10 cellular contexts compared by ENCODE assay signal in genomic region chr14:78157855-78158436, GRCh38. TPM values are rescaled to one million over a fixed set of nuclear protein-coding genes. Genes with fewer than 3 reads are reported as not detected.
DNase-seq lines count a peak whose midpoint lies in the region; ATAC-seq, FAIRE-seq and TF ChIP-seq lines count a peak whose summit lies in the region.
"Had no signal": no experiment of that assay in that cellular context is flagged by ENCODE, and none has a peak within 500 bp of the region (broad histone marks: within the 10 kb centered on the region; RNA-seq: fewer than 3 reads in every experiment).

No MANE protein-coding gene starts in this region.

- TF ChIP-seq CTCF in heart right ventricle (IDR thresholded peaks at IDR 0.05) (no peak), right atrium auricular region (IDR thresholded peaks at IDR 0.05) (no peak), RWPE2 (IDR thresholded peaks at IDR 0.05; ENCODE audit: poor library complexity, severe bottlenecking) (no peak), fibroblast of the aortic adventitia (IDR thresholded peaks at IDR 0.05; ENCODE audit: insufficient read depth, low read length) (no peak), testis (IDR thresholded peaks at IDR 0.05) (no peak)

- no peak for TF ChIP-seq POLR2A in testis (IDR thresholded peaks at IDR 0.05)
- no peak for TF ChIP-seq POLR2A in GM12891 (IDR thresholded peaks at IDR 0.05; ENCODE audit: low read depth, low read length)

- FAIRE-seq in GM12891 (lab: Jason Lieb, UNC) = no peak

- H3K4me3 ChIP-seq in heart right ventricle (no peak overlapping the region), right atrium auricular region (no peak overlapping the region), RWPE2 (ENCODE audit: severe bottlenecking) (no peak overlapping the region), fibroblast of the aortic adventitia (ENCODE audit: low read depth, low read length) (no peak overlapping the region), testis (no peak overlapping the region)
- H3K4me3 ChIP-seq: BLaER1 had no signal

- ATAC-seq in heart right ventricle = no peak
- peak; percentile 42; the same call in 1 of the 3 replicates for ATAC-seq in RWPE2 (ENCODE audit: low read depth)
- ATAC-seq in GM18867 (IDR thresholded peaks at IDR 0.05; ENCODE audit: unreplicated experiment) = no peak

- H3K9me3 ChIP-seq in heart right ventricle = no peaks in the 10 kb centered on the region
- H3K9me3 ChIP-seq in right atrium auricular region = no peaks in the 10 kb centered on the region
- no peaks in the 10 kb centered on the region for H3K9me3 ChIP-seq in RWPE2 (ENCODE audit: severe bottlenecking)
- no peaks in the 10 kb centered on the region for H3K9me3 ChIP-seq in testis
- H3K9me3 ChIP-seq: BLaER1 had no signal

- DNase-seq in heart right ventricle (peak; percentile 15 to 17), right atrium auricular region (ENCODE audit: low spot score) (no peak), RWPE2 (ENCODE audit: low spot score) (no peak), fibroblast of the aortic adventitia (ENCODE audit: low read depth) (peak; percentile 6), testis (peak; percentile 60), GM12891 (ENCODE audit: insufficient read length, low spot score) (no peak), NCI-H2107 (lab: John Stamatoyannopoulos, UW) (no peak)
- DNase-seq: activated CD4-positive, CD25-positive, alpha-beta regulatory T cell treated with anti-CD3 and anti-CD28 coated beads, Interleukin-2, amount 50 U/mL, for 72 hours had no signal

- no peaks in the 10 kb centered on the region for H3K36me3 ChIP-seq in heart right ventricle
- H3K36me3 ChIP-seq in right atrium auricular region = no peaks in the 10 kb centered on the region
- no peaks in the 10 kb centered on the region for H3K36me3 ChIP-seq in RWPE2 (ENCODE audit: low read depth)
- no peaks in the 10 kb centered on the region for H3K36me3 ChIP-seq in testis (ENCODE audit: low read depth, missing control alignments)
- H3K36me3 ChIP-seq: BLaER1 had no signal

- H3K27me3 ChIP-seq in heart right ventricle = peaks cover 0 to 25% (median 8%) of the 10 kb centered on the region in 7 donors
- no peaks in the 10 kb centered on the region for H3K27me3 ChIP-seq in right atrium auricular region
- H3K27me3 ChIP-seq in RWPE2 (ENCODE audit: insufficient read depth, poor library complexity, severe bottlenecking) = peaks cover 4% of the 10 kb centered on the region
- no peaks in the 10 kb centered on the region for H3K27me3 ChIP-seq in testis
- H3K27me3 ChIP-seq: BLaER1 had no signal

- 38 to 39% methylated on average over 11 of the region's 11 CpGs for WGBS in heart right ventricle, 2 donors
- 22 to 30% methylated on average over 11 of the region's 11 CpGs for WGBS in testis, 2 donors

- no peak overlapping the region for H3K27ac ChIP-seq in heart right ventricle
- H3K27ac ChIP-seq in right atrium auricular region = no peak overlapping the region
- no peak overlapping the region for H3K27ac ChIP-seq in RWPE2 (ENCODE audit: poor library complexity, severe bottlenecking)
- H3K27ac ChIP-seq in testis = no peak overlapping the region
- H3K27ac ChIP-seq: BLaER1 had no signal

- H3K4me1 ChIP-seq in heart right ventricle (no peaks in the 10 kb centered on the region), right atrium auricular region (no peaks in the 10 kb centered on the region), RWPE2 (ENCODE audit: insufficient read depth, poor library complexity, severe bottlenecking) (no peaks in the 10 kb centered on the region), testis (no peaks in the 10 kb centered on the region)

- intact Hi-C loops in heart right ventricle (cut with DNase I) = loop anchor here in 4 of 10 donors (10.0 kb wide), 1 partner anchor 293 kb away; no protein-coding TSS in a partner anchor
- intact Hi-C loops in testis (cut with DNase I; ENCODE audit: low total_unique reads) = no loop called here

TF ChIP-seq in GM12891, 5 proteins besides CTCF, POLR2A, EP300 and RAD21:
- TF ChIP-seq POLR2AphosphoS5 (IDR thresholded peaks at IDR 0.05; ENCODE audit: low read depth, low read length) (no peak), TAF1 (IDR thresholded peaks at IDR 0.05; ENCODE audit: low read depth, low read length) (no peak), PAX5 (IDR thresholded peaks at IDR 0.05; ENCODE audit: insufficient read depth, low read length, severe bottlenecking) (no peak), POU2F2 (IDR thresholded peaks at IDR 0.05; ENCODE audit: low read depth, low read length) (no peak), SPI1 (IDR thresholded peaks at IDR 0.05; ENCODE audit: low read depth, low read length) (no peak)
TF ChIP-seq in GM12891: peak in this region for 0.

RNA-seq across cellular contexts. Expression of gene NRXN3, which starts 12.2 kb away (rescaled TPM):
- total RNA-seq in heart right ventricle (1 to 10 TPM in 4 of 10 donors, under 1 TPM in 6; 0.42 to 1.8 (median 0.87) TPM), right atrium auricular region (1 to 10 TPM; 2.0 to 2.3 TPM), fibroblast of the aortic adventitia (ENCODE audit: low replicate concordance) (0.18 and 0.41 TPM in 2 replicates), testis (1 to 10 TPM; 3.5 to 8.0 TPM)
- polyA plus RNA-seq in heart right ventricle (1 to 10 TPM in 1 of 2 donors, under 1 TPM in 1; 0.23 to 1.1 TPM), testis (ENCODE audit: insufficient read depth, low read depth, low replicate concordance) (3.9 TPM)
- 0.37 TPM for polyA plus RNA-seq in GM12891 (2012; ENCODE audit: low read depth, missing spikeins)

Comparison
In these comparisons a context has a peak if more than half of its experiments do, and no peak if none do; other contexts are left out.
1. DNase-seq: peak in heart right ventricle (2 of 2), fibroblast of the aortic adventitia (single experiment) and testis (single experiment); none in right atrium auricular region (single experiment), RWPE2 (single experiment), GM12891 (single experiment) and NCI-H2107 (single experiment).